ENCODE assay signal across 16 cellular contexts in genomic region chr2:212723226-212723625, GRCh38.
DNase-seq lines count a peak whose midpoint lies in the region; ATAC-seq and TF ChIP-seq lines count a peak whose summit lies in the region.
"Had no signal": no experiment of that assay in that cellular context is flagged by ENCODE, and none has a peak within 500 bp of the region (broad histone marks: within the 10 kb centered on the region; RNA-seq: fewer than 3 reads in every experiment).

No MANE protein-coding gene starts in this region.

- no peak overlapping the region for H3K23ac ChIP-seq in H9 (ENCODE audit: insufficient read length, low read depth, low read length)

- H3K36me3 ChIP-seq in adipocyte (ENCODE audit: control insufficient read depth, insufficient read depth, low read length, severe bottlenecking) = no peaks in the 10 kb centered on the region
- H3K36me3 ChIP-seq in kidney epithelial cell (ENCODE audit: control insufficient read depth, insufficient read depth, low read length) = no peaks in the 10 kb centered on the region
- no peaks in the 10 kb centered on the region for H3K36me3 ChIP-seq in naive thymus-derived CD4-positive, alpha-beta T cell (ENCODE audit: control insufficient read depth in 2 of 3, insufficient read depth in 3 of 3, low read length in 3 of 3)
- H3K36me3 ChIP-seq: BE2C had no signal

- ATAC-seq in HG02798 (IDR thresholded peaks at IDR 0.05; ENCODE audit: poor library complexity, unreplicated experiment) = peak; percentile 31
- ATAC-seq in naive thymus-derived CD4-positive, alpha-beta T cell = no peak
- ATAC-seq: stimulated activated naive B cell treated with anti-CD40 and anti-IgM and Interleukin-4, amounts not matched to agents 10 μg/mL and 1 μg/mL and 100 μg/mL, for 72 hours had no signal

- intact Hi-C loops in naive thymus-derived CD4-positive, alpha-beta T cell (cut with micrococcal nuclease) = no loop called here

- H3K9me3 Mint-ChIP-seq in naive thymus-derived CD4-positive, alpha-beta T cell = peaks cover 0 to 8% (median 3%) of the 10 kb centered on the region in 11 donors
- H3K9me3 Mint-ChIP-seq in H9 = peaks cover 20 to 24% of the 10 kb centered on the region in 2 experiments

- H3K4me3 ChIP-seq in adipocyte (ENCODE audit: low read length) (no peak overlapping the region), kidney epithelial cell (ENCODE audit: low read depth, low read length) (no peak overlapping the region)
- H3K4me3 ChIP-seq in naive thymus-derived CD4-positive, alpha-beta T cell (ENCODE audit: low read length) = no peak overlapping the region

- DNase-seq in AG20443 (ENCODE audit: low spot score) (peak; percentile 18), adipocyte (ENCODE audit: low read depth) (peak; percentile 65), kidney epithelial cell (ENCODE audit: low read depth) (peak; percentile 69), H9 (no peak), germinal center (ENCODE audit: low spot score) (no peak)
- DNase-seq in naive thymus-derived CD4-positive, alpha-beta T cell = no peak
- no peak for DNase-seq in stimulated activated CD4-positive, alpha-beta T cell treated with anti-CD3 and anti-CD28 coated beads, Interleukin-15, amount 100 ng/mL, for 24 hours
- DNase-seq: activated B cell treated with CpG ODN at 0.5 μM for 24 hours; aorta; BE2C; DMS153; hypothalamus; NCI-H2107; stimulated activated naive B cell treated with anti-CD40 and anti-IgM and Interleukin-4, amounts not matched to agents 10 μg/mL and 1 μg/mL and 100 μg/mL, for 72 hours had no signal

- no peaks in the 10 kb centered on the region for H3K79me2 ChIP-seq in H9 (ENCODE audit: insufficient read depth, low read length)

- H3K36me3 Mint-ChIP-seq in naive thymus-derived CD4-positive, alpha-beta T cell = peaks cover 0 to 3% (median 0%) of the 10 kb centered on the region in 5 donors
- H3K36me3 Mint-ChIP-seq in H9 (ENCODE audit: insufficient read depth in 1 of 3, low read depth in 3 of 3) = peaks cover 9 to 19% (median 11%) of the 10 kb centered on the region in 3 experiments; a peak in 6 of 7 replicates
- H3K36me3 Mint-ChIP-seq: memory B cell; stimulated activated naive B cell treated with anti-CD40 and anti-IgM and Interleukin-4, amounts not matched to agents 10 μg/mL and 1 μg/mL and 100 μg/mL, for 72 hours had no signal

- no peaks in the 10 kb centered on the region for H3K23me2 ChIP-seq in H9 (ENCODE audit: insufficient read length, low read depth, low read length, poor library complexity, severe bottlenecking)

- no peak overlapping the region for H3K4me3 Mint-ChIP-seq in naive thymus-derived CD4-positive, alpha-beta T cell
- no peak overlapping the region for H3K4me3 Mint-ChIP-seq in H9
- H3K4me3 Mint-ChIP-seq: activated B cell treated with CpG ODN at 0.5 μM for 24 hours; memory B cell; stimulated activated naive B cell treated with anti-CD40 and anti-IgM and Interleukin-4, amounts not matched to agents 10 μg/mL and 1 μg/mL and 100 μg/mL, for 72 hours had no signal

- no peak for TF ChIP-seq CTCF in kidney epithelial cell (IDR thresholded peaks at IDR 0.05; ENCODE audit: insufficient read depth, low read length, poor library complexity, severe bottlenecking)
- no peak for TF ChIP-seq CTCF in H9 (conservative IDR thresholded peaks at IDR 0.05)

- no peak overlapping the region for H4K91ac ChIP-seq in H9 (ENCODE audit: insufficient read length, low read depth, low read length)

- peaks cover 0 to 9% (median 0%) of the 10 kb centered on the region in 7 donors for H3K4me1 Mint-ChIP-seq in naive thymus-derived CD4-positive, alpha-beta T cell
- peaks cover 5 to 7% of the 10 kb centered on the region in 2 experiments for H3K4me1 Mint-ChIP-seq in H9
- H3K4me1 Mint-ChIP-seq: activated B cell treated with CpG ODN at 0.5 μM for 24 hours; memory B cell; stimulated activated naive B cell treated with anti-CD40 and anti-IgM and Interleukin-4, amounts not matched to agents 10 μg/mL and 1 μg/mL and 100 μg/mL, for 72 hours had no signal

- H3K9ac ChIP-seq in adipocyte (ENCODE audit: low read length) (no peak overlapping the region), H9 (ENCODE audit: extremely low read depth, insufficient read length, low read length) (no peak overlapping the region)

- H3K27ac Mint-ChIP-seq in naive thymus-derived CD4-positive, alpha-beta T cell = peak overlapping the region in 1 of 9 donors; percentile 28
- H3K27ac Mint-ChIP-seq in H9 = no peak overlapping the region
- H3K27ac Mint-ChIP-seq: activated B cell treated with CpG ODN at 0.5 μM for 24 hours; memory B cell; stimulated activated naive B cell treated with anti-CD40 and anti-IgM and Interleukin-4, amounts not matched to agents 10 μg/mL and 1 μg/mL and 100 μg/mL, for 72 hours had no signal

- WGBS in H9 (ENCODE audit: extremely low coverage, insufficient read length, low lambda C conversion rate) = no CpG with 5 or more reads among the region's 1 CpG

- H2AFZ ChIP-seq in H9 (ENCODE audit: low read length) = no peak overlapping the region

- no peak overlapping the region for H4K8ac ChIP-seq in H9 (replicated peaks; ENCODE audit: insufficient read length, low read depth, low read length)

- no peak overlapping the region for H3K56ac ChIP-seq in H9 (ENCODE audit: insufficient read length, low read depth, low read length)

- H3K79me1 ChIP-seq in H9 (ENCODE audit: insufficient read depth, low read depth, low read length, poor library complexity, severe bottlenecking) = no peaks in the 10 kb centered on the region

- H3K4me1 ChIP-seq in adipocyte (ENCODE audit: control insufficient read depth, insufficient read depth, low read length) = peaks cover 6% of the 10 kb centered on the region
- H3K4me1 ChIP-seq in naive thymus-derived CD4-positive, alpha-beta T cell (ENCODE audit: control insufficient read depth in 2 of 2, insufficient read depth in 2 of 2, low read length in 2 of 2) = no peaks in the 10 kb centered on the region
- H3K4me1 ChIP-seq in H9 (ENCODE audit: insufficient read depth, low read length) = peaks cover 4% of the 10 kb centered on the region; the same call in 1 of the 2 replicates
- H3K4me1 ChIP-seq: BE2C had no signal

- H2BK5ac ChIP-seq in H9 (ENCODE audit: insufficient read length, low read length) = no peak overlapping the region

- H3K27ac ChIP-seq in naive thymus-derived CD4-positive, alpha-beta T cell (ENCODE audit: low read depth, low read length) = no peak overlapping the region
- no peak overlapping the region for H3K27ac ChIP-seq in H9 (ENCODE audit: insufficient read length, low read depth, low read length)

- no peaks in the 10 kb centered on the region for H3K27me3 Mint-ChIP-seq in naive thymus-derived CD4-positive, alpha-beta T cell
- H3K27me3 Mint-ChIP-seq in H9 (ENCODE audit: low read depth) = no peaks in the 10 kb centered on the region
- H3K27me3 Mint-ChIP-seq: memory B cell had no signal

- H3K27me3 ChIP-seq in adipocyte (replicated peaks; ENCODE audit: control insufficient read depth, insufficient read depth, low read length) (no peaks in the 10 kb centered on the region), kidney epithelial cell (ENCODE audit: control insufficient read depth, insufficient read depth, low read length) (no peaks in the 10 kb centered on the region), H9 (ENCODE audit: insufficient read depth, low read length) (no peaks in the 10 kb centered on the region)
- H3K27me3 ChIP-seq in naive thymus-derived CD4-positive, alpha-beta T cell (ENCODE audit: control insufficient read depth in 2 of 2, insufficient read depth in 2 of 2, low read length in 2 of 2) = no peaks in the 10 kb centered on the region
- H3K27me3 ChIP-seq: BE2C had no signal

- H3T11ph ChIP-seq in H9 (ENCODE audit: low read length) = no peak overlapping the region

- no peak overlapping the region for H2AK5ac ChIP-seq in H9 (ENCODE audit: insufficient read length, low read length)

- CTCF ChIA-PET in naive thymus-derived CD4-positive, alpha-beta T cell (lab: Charles Lee) = no interaction called here

- no peak overlapping the region for H2BK120ac ChIP-seq in H9 (ENCODE audit: low read depth, low read length, poor library complexity, severe bottlenecking)

- no peak overlapping the region for H2BK20ac ChIP-seq in H9 (ENCODE audit: low read depth, low read length, poor library complexity, severe bottlenecking)

- POLR2A ChIA-PET in naive thymus-derived CD4-positive, alpha-beta T cell (lab: Charles Lee) = no interaction called here

- H4K20me1 ChIP-seq in H9 (ENCODE audit: control insufficient read depth, insufficient read depth, insufficient read length) = no peaks in the 10 kb centered on the region

- no peak overlapping the region for H2BK12ac ChIP-seq in H9 (ENCODE audit: insufficient read length, low read depth, low read length)

- H3K4ac ChIP-seq in H9 (ENCODE audit: low read depth, low read length) = no peak overlapping the region

- H3K4me2 ChIP-seq in H9 (ENCODE audit: insufficient read depth, insufficient read length, low read length) = no peak overlapping the region

- H2BK15ac ChIP-seq in H9 (ENCODE audit: low read depth, low read length) = no peak overlapping the region

- H3K18ac ChIP-seq in H9 (ENCODE audit: insufficient read length, low read depth, low read length) = no peak overlapping the region

- no peak overlapping the region for H4K5ac ChIP-seq in H9 (ENCODE audit: insufficient read length, low read depth, low read length)

- H3K14ac ChIP-seq in H9 (ENCODE audit: insufficient read depth, low read length) = no peak overlapping the region

- H3K9me3 ChIP-seq in adipocyte (ENCODE audit: control insufficient read depth, low read length) (no peaks in the 10 kb centered on the region), H9 (ENCODE audit: control insufficient read depth, low read depth, low read length) (no peaks in the 10 kb centered on the region)
- no peaks in the 10 kb centered on the region for H3K9me3 ChIP-seq in naive thymus-derived CD4-positive, alpha-beta T cell (ENCODE audit: control insufficient read depth in 2 of 3, low read length in 3 of 3)
- H3K9me3 ChIP-seq: BE2C had no signal

Comparison
In these comparisons a context has a peak if more than half of its experiments do, and no peak if none do; other contexts are left out.
1. DNase-seq: peak in AG20443 (single experiment), adipocyte (single experiment) and kidney epithelial cell (single experiment); none in naive thymus-derived CD4-positive, alpha-beta T cell (0 of 9), H9 (single experiment), germinal center (single experiment) and stimulated activated CD4-positive, alpha-beta T cell treated with anti-CD3 and anti-CD28 coated beads, Interleukin-15, amount 100 ng/mL, for 24 hours (single experiment).